ENCODE assay signal across 13 cellular contexts in genomic region chr10:88076027-88076880, GRCh38.
DNase-seq lines count a peak whose midpoint lies in the region; ATAC-seq and TF ChIP-seq lines count a peak whose summit lies in the region.
"Had no signal": no experiment of that assay in that cellular context is flagged by ENCODE, and none has a peak within 500 bp of the region (broad histone marks: within the 10 kb centered on the region; RNA-seq: fewer than 3 reads in every experiment).

No MANE protein-coding gene starts in this region.

- no peaks in the 10 kb centered on the region for H3K9me3 Mint-ChIP-seq in nephron progenitor cell
- H3K9me3 Mint-ChIP-seq: endodermal cell had no signal

- DNase-seq in M059J (ENCODE audit: low read depth) (peak; percentile 16), nephron progenitor cell (no peak), Kasumi-1 (lab: John Stamatoyannopoulos, UW) (no peak), DMS 273 (lab: John Stamatoyannopoulos, UW; ENCODE audit: unreplicated experiment) (no peak), SKM-1 (lab: John Stamatoyannopoulos, UW; ENCODE audit: unreplicated experiment) (no peak)
- DNase-seq: activated CD4-positive, alpha-beta T cell treated with anti-CD3 and anti-CD28 coated beads, Interleukin-2, amount 50 U/mL, for 1 hour; Caco-2; endodermal cell; hypothalamus; NCI-H2081 treated with DMSO at 0.1 percent for 48 hours had no signal

- no peak for TF ChIP-seq CTCF in nephron progenitor cell (IDR thresholded peaks at IDR 0.05)

- no peaks in the 10 kb centered on the region for H3K36me3 Mint-ChIP-seq in nephron progenitor cell (ENCODE audit: low read depth)

- H3K27me3 Mint-ChIP-seq in nephron progenitor cell (ENCODE audit: low read depth, poor library complexity) = peaks cover 9% of the 10 kb centered on the region

- ATAC-seq in GM19035 (IDR thresholded peaks at IDR 0.05; ENCODE audit: unreplicated experiment) (peak; percentile 48), HG02642 (IDR thresholded peaks at IDR 0.05; ENCODE audit: poor library complexity, unreplicated experiment) (peak; percentile 49), HG02852 (IDR thresholded peaks at IDR 0.05; ENCODE audit: unreplicated experiment) (no peak)

- no peak overlapping the region for H3K4me3 Mint-ChIP-seq in nephron progenitor cell
- H3K4me3 Mint-ChIP-seq: endodermal cell had no signal

- peaks cover 41% of the 10 kb centered on the region for H3K4me1 Mint-ChIP-seq in nephron progenitor cell

- peak overlapping the region; percentile 26 for H3K27ac Mint-ChIP-seq in nephron progenitor cell
- H3K27ac Mint-ChIP-seq: endodermal cell had no signal
